8 cellular contexts compared by ENCODE assay signal in the genomic region with DNA sequence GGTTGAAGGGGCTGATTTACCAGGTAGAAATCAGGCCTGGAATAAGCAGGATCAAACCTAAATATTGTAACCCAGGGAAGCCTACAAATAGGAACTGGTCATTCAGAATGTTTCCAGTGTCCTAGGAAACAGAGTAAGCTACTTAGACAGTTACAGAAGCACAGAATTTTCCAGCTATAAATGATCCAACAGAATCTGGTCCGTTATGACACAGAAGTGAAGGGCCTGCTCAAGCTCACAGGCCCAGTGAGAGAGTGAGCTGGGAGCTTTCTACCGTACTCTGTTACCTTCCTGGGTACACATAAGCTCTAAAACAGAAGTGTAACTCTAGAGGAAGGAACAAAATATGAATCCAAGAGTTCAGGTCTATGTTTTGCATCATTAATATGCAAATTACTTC.
DNase-seq lines count a peak whose midpoint lies in the region; ATAC-seq, FAIRE-seq and TF ChIP-seq lines count a peak whose summit lies in the region.

No MANE protein-coding gene starts in this region.

- peak overlapping the region; percentile 47 for H3K9ac ChIP-seq in muscle layer of colon (ENCODE audit: low read length)

- FAIRE-seq in H54 (lab: Jason Lieb, UNC) = no peak

- DNase-seq in HT-29 (ENCODE audit: low spot score) (peak; percentile 9), testis (no peak), H54 (ENCODE audit: insufficient read length, low spot score) (no peak)
- no peak for DNase-seq in activated CD8-positive, alpha-beta memory T cell treated with anti-CD3 and anti-CD28 coated beads, Interleukin-2, amount 50 U/mL, for 4 hours

- H3K9me3 ChIP-seq in muscle layer of colon (ENCODE audit: low read length) (no peaks in the 10 kb centered on the region), testis (no peaks in the 10 kb centered on the region)

- H3K4me3 ChIP-seq in muscle layer of colon (ENCODE audit: low read depth in 1 of 2, low read length in 2 of 2) (peak overlapping the region in 1 of 2 donors; percentile 7), testis (no peak overlapping the region)

- 58 to 63% methylated on average over 2 of the region's 2 CpGs for WGBS in testis, 2 donors

- H3K27me3 ChIP-seq in muscle layer of colon (ENCODE audit: control insufficient read depth in 1 of 2, insufficient read depth in 2 of 2, low read length in 2 of 2) (no peaks in the 10 kb centered on the region), testis (no peaks in the 10 kb centered on the region)

- H3K27ac ChIP-seq in cingulate gyrus (ENCODE audit: low read depth, low read length) = peak overlapping the region; percentile 83
- H3K27ac ChIP-seq in muscle layer of colon (ENCODE audit: low read depth, low read length) = peak overlapping the region; percentile 93
- peak overlapping the region; percentile 26 to 47 for H3K27ac ChIP-seq in testis

- H3K4me1 ChIP-seq in muscle layer of colon (ENCODE audit: insufficient read depth, low read length) (peaks cover 38% of the 10 kb centered on the region), testis (peaks cover 4% of the 10 kb centered on the region)

- H3K36me3 ChIP-seq in muscle layer of colon (ENCODE audit: insufficient read depth, low read length) (no peaks in the 10 kb centered on the region), testis (ENCODE audit: low read depth, missing control alignments) (no peaks in the 10 kb centered on the region)

- ATAC-seq in GM19395 (IDR thresholded peaks at IDR 0.05; ENCODE audit: unreplicated experiment) = no peak
- no peak for ATAC-seq in HG03457 (IDR thresholded peaks at IDR 0.05; ENCODE audit: unreplicated experiment)

- TF ChIP-seq CTCF in testis (IDR thresholded peaks at IDR 0.05) = no peak

- intact Hi-C loops in testis (cut with DNase I; ENCODE audit: low total_unique reads) = loop anchor here (5.0 kb wide), 1 partner anchor 295 kb away; no protein-coding TSS in a partner anchor

- TF ChIP-seq POLR2A in testis (IDR thresholded peaks at IDR 0.05) (no peak), H54 (IDR thresholded peaks at IDR 0.05; ENCODE audit: low read depth, low read length) (no peak)

Comparison
In these comparisons a context has a peak if more than half of its experiments do, and no peak if none do; other contexts are left out.
1. H3K27ac ChIP-seq: peak in every context shown above with its lines; median percentile 93 in muscle layer of colon; 83 in cingulate gyrus; 36 in testis.